ENCODE assay signal across 8 cellular contexts in the genomic region with DNA sequence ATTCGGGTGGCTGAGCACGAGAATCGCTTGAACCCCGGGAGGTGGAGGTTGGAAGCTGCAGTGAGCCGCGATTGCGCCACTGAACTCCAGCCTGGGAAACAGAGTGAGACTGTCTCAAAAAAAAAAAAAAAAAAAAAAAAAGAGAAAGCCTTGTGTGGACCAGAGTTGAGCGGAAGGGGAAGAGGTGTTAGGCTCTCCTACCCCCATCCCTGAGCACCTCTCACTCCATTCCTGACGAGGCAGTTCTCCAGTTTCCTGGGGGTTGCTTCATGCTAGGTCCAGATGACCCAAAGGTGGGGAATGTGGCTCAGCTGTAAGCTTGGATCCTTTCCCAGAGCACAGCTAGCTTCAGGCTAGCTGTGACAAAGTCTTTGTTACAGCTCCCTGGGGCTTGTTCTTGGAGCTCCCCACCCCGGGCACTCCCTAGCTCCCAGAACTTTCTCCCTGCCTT. TPM values are rescaled to one million over a fixed set of nuclear protein-coding genes. Genes with fewer than 3 reads are reported as not detected.
DNase-seq lines count a peak whose midpoint lies in the region; ATAC-seq lines count a peak whose summit lies in the region.

No MANE protein-coding gene starts in this region.

- ATAC-seq in HG03521 (IDR thresholded peaks at IDR 0.05; ENCODE audit: unreplicated experiment) = no peak
- no peak for ATAC-seq in GM19023 (IDR thresholded peaks at IDR 0.05; ENCODE audit: unreplicated experiment)
- no peak for ATAC-seq in GM21390 (IDR thresholded peaks at IDR 0.05; ENCODE audit: unreplicated experiment)
- ATAC-seq in HG02870 (IDR thresholded peaks at IDR 0.05; ENCODE audit: unreplicated experiment) = no peak

- peak; percentile 91 for DNase-seq in Daoy (ENCODE audit: low read depth)
- peak; percentile 66 for DNase-seq in NCI-H345 (lab: John Stamatoyannopoulos, UW)
- DNase-seq in fibroblast of gingiva (ENCODE audit: low read depth) = peak; percentile 91
- DNase-seq in non-pigmented ciliary epithelial cell (ENCODE audit: low read depth) = peak; percentile 82

RNA-seq across cellular contexts. Expression of gene DNAL4, which starts 8.8 kb away (rescaled TPM):
- total RNA-seq in Daoy (2014; rRNA removed; shearing (Covaris generic)) = 10.7 and 11.6 TPM in 2 replicates

RNA-seq across cellular contexts. Expression of gene NPTXR, which starts 41.1 kb away (rescaled TPM):
- 1.5 and 3.7 TPM in 2 replicates for total RNA-seq in Daoy (2014; rRNA removed; shearing (Covaris generic))

RNA-seq across cellular contexts. Expression of gene SUN2, which starts 46.9 kb away (rescaled TPM):
- total RNA-seq in Daoy (2014; rRNA removed; shearing (Covaris generic)) = 64.7 and 89.9 TPM in 2 replicates
